ENCODE assay signal across 2 cellular contexts in the genomic region with DNA sequence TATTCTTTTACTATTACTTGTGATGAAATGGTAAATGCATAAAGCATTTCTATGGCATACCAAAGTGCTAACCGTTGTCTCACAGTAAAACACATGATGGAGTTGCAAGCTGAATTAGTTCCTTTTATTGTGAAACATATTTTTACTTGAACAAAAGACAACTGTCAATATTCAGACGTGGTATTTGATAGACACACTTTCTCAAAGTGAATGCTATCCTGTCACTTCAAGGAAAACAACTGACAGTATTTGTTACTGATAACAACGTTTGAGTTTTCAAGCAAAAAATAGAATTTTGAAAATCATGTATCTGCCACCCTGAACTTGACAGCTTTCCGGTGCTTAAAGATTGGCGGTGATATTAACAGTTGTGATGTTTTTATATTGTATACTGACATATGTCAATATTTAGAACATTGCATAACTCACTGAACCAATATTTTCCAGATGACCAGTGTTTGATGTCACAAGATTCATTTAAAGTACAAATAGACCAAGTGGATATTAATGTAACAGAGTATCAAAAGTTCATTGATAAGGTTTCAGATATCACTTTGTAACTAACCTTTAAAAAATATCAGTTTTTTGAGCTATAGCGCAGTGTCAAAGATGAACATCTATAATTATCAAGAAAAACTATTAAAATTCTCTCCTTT.
A peak's percentile ranks its signal among the peaks of the same experiment; 100 is the strongest.
TF ChIP-seq lines count a peak whose summit lies in the region.

No MANE protein-coding gene starts in this region.

TF ChIP-seq in A549, 52 proteins besides CTCF, POLR2A, EP300 and RAD21:
- TF ChIP-seq FOXS1 (CRISPR knock-in tag; IDR thresholded peaks at IDR 0.05) (no peak), ZSCAN20 (CRISPR knock-in tag; IDR thresholded peaks at IDR 0.05) (no peak), TP53 (CRISPR knock-in tag; IDR thresholded peaks at IDR 0.05) (no peak)
- TF ChIP-seq, protein P1, sequence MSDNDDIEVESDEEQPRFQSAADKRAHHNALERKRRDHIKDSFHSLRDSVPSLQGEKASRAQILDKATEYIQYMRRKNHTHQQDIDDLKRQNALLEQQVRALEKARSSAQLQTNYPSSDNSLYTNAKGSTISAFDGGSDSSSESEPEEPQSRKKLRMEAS (IDR thresholded peaks at IDR 0.05), result no peak
- TF ChIP-seq, protein P2, sequence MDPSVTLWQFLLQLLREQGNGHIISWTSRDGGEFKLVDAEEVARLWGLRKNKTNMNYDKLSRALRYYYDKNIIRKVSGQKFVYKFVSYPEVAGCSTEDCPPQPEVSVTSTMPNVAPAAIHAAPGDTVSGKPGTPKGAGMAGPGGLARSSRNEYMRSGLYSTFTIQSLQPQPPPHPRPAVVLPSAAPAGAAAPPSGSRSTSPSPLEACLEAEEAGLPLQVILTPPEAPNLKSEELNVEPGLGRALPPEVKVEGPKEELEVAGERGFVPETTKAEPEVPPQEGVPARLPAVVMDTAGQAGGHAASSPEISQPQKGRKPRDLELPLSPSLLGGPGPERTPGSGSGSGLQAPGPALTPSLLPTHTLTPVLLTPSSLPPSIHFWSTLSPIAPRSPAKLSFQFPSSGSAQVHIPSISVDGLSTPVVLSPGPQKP (IDR thresholded peaks at IDR 0.05; ENCODE audit: low read depth, low read length), result no peak
TF ChIP-seq in A549: peak in this region for 0.

TF ChIP-seq in HepG2, 621 proteins besides CTCF, POLR2A, EP300 and RAD21:
- TF ChIP-seq ZNF660 (CRISPR knock-in tag; IDR thresholded peaks at IDR 0.05; ENCODE audit: borderline replicate concordance, low read depth), result no peak
- no peak for TF ChIP-seq FOXP1 (IDR thresholded peaks at IDR 0.05)
- peak; percentile 14; the same call in 1 of the 2 replicates for TF ChIP-seq FOXP1 (CRISPR knock-in tag; IDR thresholded peaks at IDR 0.05)
- peak; percentile 29; the same call in 1 of the 2 replicates for TF ChIP-seq ISL2 (CRISPR knock-in tag; IDR thresholded peaks at IDR 0.05)
